ENCODE assay signal across 1 cellular context in genomic region chr16:3066440-3066748, GRCh38.
TF ChIP-seq lines count a peak whose summit lies in the region.

No MANE protein-coding gene starts in this region.

TF ChIP-seq in liver, 16 proteins besides CTCF, POLR2A, EP300 and RAD21 (continued from another document):
- TF ChIP-seq ZBTB33 (IDR thresholded peaks at IDR 0.05) (no peak), YY1 (IDR thresholded peaks at IDR 0.05) (no peak), GABPA (IDR thresholded peaks at IDR 0.05 in 1 of 2, conservative IDR thresholded peaks at IDR 0.05 in 1 of 2) (no peak), HNF4G (IDR thresholded peaks at IDR 0.05) (no peak), JUND (IDR thresholded peaks at IDR 0.05) (no peak), REST (IDR thresholded peaks at IDR 0.05) (no peak), SP1 (IDR thresholded peaks at IDR 0.05) (no peak), FOXA2 (IDR thresholded peaks at IDR 0.05) (no peak)
TF ChIP-seq in liver: peak in this region for 0.
